In genomic region chr14:94173885-94174621, GRCh38 we compare ENCODE assay signal across 8 cellular contexts. TPM values are rescaled to one million over a fixed set of nuclear protein-coding genes. Genes with fewer than 3 reads are reported as not detected.
A peak's percentile ranks its signal among the peaks of the same experiment; 100 is the strongest.
DNase-seq lines count a peak whose midpoint lies in the region; ATAC-seq and TF ChIP-seq lines count a peak whose summit lies in the region.

Gene PPP4R4, plus strand, starts transcription at chr14:94174322. Its CDS starts 144 bp downstream, at chr14:94174466.

- peaks cover 5 to 17% (median 8%) of the 10 kb centered on the region in 4 donors for H3K4me1 ChIP-seq in liver (ENCODE audit: control insufficient read depth in 4 of 4, insufficient read depth in 4 of 4, low read length in 3 of 4)

- H3K27ac ChIP-seq in liver (ENCODE audit: low read depth in 1 of 2, low read length in 2 of 2), result peak within 1 kb of the TSS; percentile 56 to 75

- DNase-seq in AG08396 (ENCODE audit: low spot score) (peak; percentile 95), NCI-H526 treated with DMSO at 0.1 percent for 48 hours (lab: John Stamatoyannopoulos, UW) (peak; percentile 81), dermis blood vessel endothelial cell (peak; percentile 70)
- DNase-seq in activated CD4-positive, alpha-beta T cell treated with anti-CD3 and anti-CD28 coated beads, Interleukin-2, amount 50 U/mL, for 24 hours (ENCODE audit: low read depth in 1 of 2, low spot score in 1 of 2), result peak; percentile 61 to 76
- peak; percentile 86 for DNase-seq in stimulated activated CD4-positive, alpha-beta T cell treated with anti-CD3 and anti-CD28 coated beads, Interleukin-4, amount 100 ng/mL, for 1 hour

- H3K4me3 ChIP-seq in liver (ENCODE audit: low read depth in 1 of 3, low read length in 3 of 3), result peak within 1 kb of the TSS; percentile 53 to 83 (median 66)

- H3K27me3 ChIP-seq in liver (ENCODE audit: control insufficient read depth in 4 of 4, insufficient read depth in 4 of 4, low read length in 3 of 4), result no peaks in the 10 kb centered on the region

- ATAC-seq in GM19043 (IDR thresholded peaks at IDR 0.05; ENCODE audit: low read depth, unreplicated experiment) (peak; percentile 78), HG03432 (IDR thresholded peaks at IDR 0.05; ENCODE audit: unreplicated experiment) (peak; percentile 88)

- TF ChIP-seq CTCF in liver (IDR thresholded peaks at IDR 0.05; ENCODE audit: low read depth, low read length, missing input control), result no peak

- WGBS in liver, result 1% methylated on average over 87 of the region's 87 CpGs

- no peaks in the 10 kb centered on the region for H3K9me3 ChIP-seq in liver (ENCODE audit: control insufficient read depth in 4 of 4, low read length in 3 of 4)

- no peak for TF ChIP-seq RAD21 in liver (IDR thresholded peaks at IDR 0.05)

- no peaks in the 10 kb centered on the region for H3K36me3 ChIP-seq in liver (ENCODE audit: control insufficient read depth in 4 of 4, insufficient read depth in 3 of 4, low read depth in 1 of 4, low read length in 3 of 4)

- peak within 1 kb of the TSS; percentile 28 to 65 for H3K9ac ChIP-seq in liver (ENCODE audit: low read depth in 1 of 2, low read length in 2 of 2)

TF ChIP-seq in liver, 16 proteins besides CTCF, POLR2A, EP300 and RAD21:
- TF ChIP-seq JUND (IDR thresholded peaks at IDR 0.05) (no peak), RXRA (IDR thresholded peaks at IDR 0.05) (no peak), NR2F2 (IDR thresholded peaks at IDR 0.05) (no peak), EGR1 (IDR thresholded peaks at IDR 0.05; ENCODE audit: low read depth in 2 of 2) (no peak), HNF4G (IDR thresholded peaks at IDR 0.05) (no peak), YY1 (IDR thresholded peaks at IDR 0.05) (no peak), FOXA1 (IDR thresholded peaks at IDR 0.05) (no peak), TAF1 (conservative IDR thresholded peaks at IDR 0.05) (no peak), FOXA2 (IDR thresholded peaks at IDR 0.05) (no peak), ATF3 (IDR thresholded peaks at IDR 0.05) (no peak), HNF4A (conservative IDR thresholded peaks at IDR 0.05) (no peak), REST (IDR thresholded peaks at IDR 0.05) (no peak)

RNA-seq across cellular contexts. Expression of gene PPP4R4, which starts in this region (rescaled TPM):
- total RNA-seq in dermis blood vessel endothelial cell, result not detected in 2 replicates
- 1 to 10 TPM in 1 of 2 donors, under 1 TPM in 1; 0.67 to 1.3 TPM for total RNA-seq in liver
- 1 to 10 TPM in 1 of 2 donors, under 1 TPM in 1; 0.52 to 2.4 TPM for polyA plus RNA-seq in liver

Comparison
In these comparisons a context has a peak if more than half of its experiments do, and no peak if none do; other contexts are left out.
1. Peak in every context shown above with its lines: DNase-seq, ATAC-seq, H3K4me3 ChIP-seq and H3K27ac ChIP-seq.
2. Peak in DNase-seq in dermis blood vessel endothelial cell; RNA of the gene not detected or under 1 TPM.